In the genomic region with DNA sequence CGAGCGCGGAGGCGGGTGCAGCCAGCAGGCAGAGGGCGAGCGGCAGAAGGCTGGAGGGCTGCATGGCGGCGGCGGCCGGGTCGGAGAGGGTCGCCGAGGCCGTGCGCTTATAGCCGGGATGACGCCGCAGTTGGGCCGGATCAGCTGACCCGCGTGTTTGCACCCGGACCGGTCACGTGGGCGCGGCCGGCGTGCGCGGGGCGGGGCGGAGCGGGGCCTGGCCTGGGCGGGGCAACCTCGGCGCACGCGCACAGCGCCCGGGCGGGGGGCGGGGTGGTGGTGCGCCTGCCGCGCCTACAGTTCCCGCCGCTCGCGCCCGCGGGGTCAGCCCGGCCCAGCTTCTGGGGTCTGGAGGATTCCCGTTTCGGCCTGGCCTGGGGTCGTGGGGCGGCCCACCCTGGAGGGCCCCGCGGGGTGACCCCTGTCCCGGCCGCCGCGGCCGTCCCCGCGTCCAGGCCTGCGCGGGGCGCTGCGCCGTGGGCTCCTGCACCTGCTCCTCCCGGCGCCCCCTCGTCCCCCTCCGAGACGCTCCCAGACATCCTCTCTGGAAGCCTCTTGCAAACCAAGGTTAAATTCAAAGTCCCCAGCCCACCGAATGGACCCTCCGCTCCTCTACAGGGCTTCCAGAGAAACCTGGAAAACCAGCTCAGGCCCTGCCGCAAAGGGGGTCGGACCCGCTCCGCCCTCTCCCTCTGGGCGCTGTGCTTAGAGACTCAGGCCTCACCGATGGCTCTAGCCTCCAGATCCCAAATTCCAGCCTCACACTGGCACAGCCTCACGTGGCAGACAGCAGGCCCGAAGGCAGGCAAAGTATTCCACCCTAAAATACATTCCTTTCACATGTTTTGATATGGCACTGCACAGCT, we compare ENCODE assay signal across 8 cellular contexts. TPM values are rescaled to one million over a fixed set of nuclear protein-coding genes. Genes with fewer than 3 reads are reported as not detected.
DNase-seq lines count a peak whose midpoint lies in the region; ATAC-seq and TF ChIP-seq lines count a peak whose summit lies in the region.

TSS of gene CTSD (minus strand) at position 132 of the 866 bp plus-strand sequence. CDS start at position 64, 68 bp downstream.

- H3K36me3 Mint-ChIP-seq in dendritic cell treated with granulocyte-macrophage colony-stimulating factor and Interleukin-4, amounts not matched to agents 40 ng/mL and 50 ng/mL, for 4 days (ENCODE audit: low read depth) = peaks cover 41% of the 10 kb centered on the region

- H3K27me3 ChIP-seq in liver (ENCODE audit: control insufficient read depth in 4 of 4, insufficient read depth in 4 of 4, low read length in 3 of 4) = no peaks in the 10 kb centered on the region

- TF ChIP-seq CTCF in liver (IDR thresholded peaks at IDR 0.05; ENCODE audit: low read depth, low read length, missing input control) = no peak

- peak; percentile 69 for ATAC-seq in GM18517 (IDR thresholded peaks at IDR 0.05; ENCODE audit: unreplicated experiment)
- peak; percentile 66 for ATAC-seq in HG03039 (IDR thresholded peaks at IDR 0.05; ENCODE audit: unreplicated experiment)

- H3K27ac ChIP-seq in liver (ENCODE audit: low read depth in 1 of 2, low read length in 2 of 2) = peak within 1 kb of the TSS; percentile 86 to 92

- TF ChIP-seq RAD21 in liver (IDR thresholded peaks at IDR 0.05) = no peak

- peaks cover 58% of the 10 kb centered on the region for H3K4me1 Mint-ChIP-seq in dendritic cell treated with granulocyte-macrophage colony-stimulating factor and Interleukin-4, amounts not matched to agents 40 ng/mL and 50 ng/mL, for 4 days (ENCODE audit: low read depth)

- H3K9me3 ChIP-seq in liver (ENCODE audit: control insufficient read depth in 4 of 4, low read length in 3 of 4) = no peaks in the 10 kb centered on the region

- peak within 1 kb of the TSS; percentile 75 to 91 for H3K9ac ChIP-seq in liver (ENCODE audit: low read depth in 1 of 2, low read length in 2 of 2)

- 3% methylated on average over 85 of the region's 85 CpGs for WGBS in liver

- H3K4me1 ChIP-seq in liver (ENCODE audit: control insufficient read depth in 4 of 4, insufficient read depth in 4 of 4, low read length in 3 of 4) = peaks cover 25 to 50% (median 37%) of the 10 kb centered on the region in 4 donors

- DNase-seq in A172 (ENCODE audit: low spot score) = no peak
- DNase-seq in NCI-H345 (lab: John Stamatoyannopoulos, UW) = peak; percentile 87
- DNase-seq in activated CD4-positive, alpha-beta T cell treated with anti-CD3 and anti-CD28 coated beads, Interleukin-2, amount 50 U/mL, for 1 hour = peak; percentile 84
- DNase-seq in stimulated activated CD4-positive, alpha-beta T cell treated with anti-CD3 and anti-CD28 coated beads, Interleukin-4, amount 100 ng/mL, for 1 hour = peak; percentile 89

- H3K27me3 Mint-ChIP-seq in dendritic cell treated with granulocyte-macrophage colony-stimulating factor and Interleukin-4, amounts not matched to agents 40 ng/mL and 50 ng/mL, for 4 days = no peaks in the 10 kb centered on the region

- H3K27ac Mint-ChIP-seq in dendritic cell treated with granulocyte-macrophage colony-stimulating factor and Interleukin-4, amounts not matched to agents 40 ng/mL and 50 ng/mL, for 4 days = peak within 1 kb of the TSS; percentile 96

- H3K36me3 ChIP-seq in liver (ENCODE audit: control insufficient read depth in 4 of 4, insufficient read depth in 3 of 4, low read depth in 1 of 4, low read length in 3 of 4) = peaks cover 0 to 8% (median 1%) of the 10 kb centered on the region in 4 donors

- peak within 1 kb of the TSS; percentile 89 for H3K4me3 Mint-ChIP-seq in dendritic cell treated with granulocyte-macrophage colony-stimulating factor and Interleukin-4, amounts not matched to agents 40 ng/mL and 50 ng/mL, for 4 days

- H3K9me3 Mint-ChIP-seq in dendritic cell treated with granulocyte-macrophage colony-stimulating factor and Interleukin-4, amounts not matched to agents 40 ng/mL and 50 ng/mL, for 4 days = no peaks in the 10 kb centered on the region

- intact Hi-C loops in dendritic cell treated with granulocyte-macrophage colony-stimulating factor and Interleukin-4, amounts not matched to agents 40 ng/mL and 50 ng/mL, for 4 days (cut with micrococcal nuclease) = loop anchor here (5.0 kb wide), 1 partner anchor 503 kb away; no protein-coding TSS in a partner anchor

- peak within 1 kb of the TSS; percentile 83 to 95 (median 84) for H3K4me3 ChIP-seq in liver (ENCODE audit: low read depth in 1 of 3, low read length in 3 of 3)

TF ChIP-seq in liver, 16 proteins besides CTCF, POLR2A, EP300 and RAD21:
- TF ChIP-seq NR2F2 (IDR thresholded peaks at IDR 0.05) (no peak), YY1 (IDR thresholded peaks at IDR 0.05) (no peak), ATF3 (IDR thresholded peaks at IDR 0.05) (no peak), EGR1 (IDR thresholded peaks at IDR 0.05; ENCODE audit: low read depth in 2 of 2) (no peak), FOXA2 (IDR thresholded peaks at IDR 0.05) (no peak), HNF4G (IDR thresholded peaks at IDR 0.05) (no peak), FOXA1 (IDR thresholded peaks at IDR 0.05) (no peak), RXRA (IDR thresholded peaks at IDR 0.05) (no peak), ZBTB33 (IDR thresholded peaks at IDR 0.05) (no peak), REST (IDR thresholded peaks at IDR 0.05) (no peak), JUND (IDR thresholded peaks at IDR 0.05) (no peak), SP1 (IDR thresholded peaks at IDR 0.05) (no peak)
- TF ChIP-seq, protein P1, sequence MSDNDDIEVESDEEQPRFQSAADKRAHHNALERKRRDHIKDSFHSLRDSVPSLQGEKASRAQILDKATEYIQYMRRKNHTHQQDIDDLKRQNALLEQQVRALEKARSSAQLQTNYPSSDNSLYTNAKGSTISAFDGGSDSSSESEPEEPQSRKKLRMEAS (IDR thresholded peaks at IDR 0.05) = no peak

RNA-seq across cellular contexts. Expression of gene CTSD, which starts in this region (rescaled TPM):
- total RNA-seq in A172 (2014; rRNA removed; shearing (Covaris generic)) = 875 and 888 TPM in 2 replicates
- 100 to 1,000 TPM; 310 to 374 TPM for total RNA-seq in liver
- polyA plus RNA-seq in liver = 100 to 1,000 TPM; 731 to 814 TPM
